11 cellular contexts compared by ENCODE assay signal in genomic region chr1:25699501-25700089, GRCh38.
DNase-seq lines count a peak whose midpoint lies in the region; ATAC-seq and TF ChIP-seq lines count a peak whose summit lies in the region.
"Had no signal": no experiment of that assay in that cellular context is flagged by ENCODE, and none has a peak within 500 bp of the region (broad histone marks: within the 10 kb centered on the region; RNA-seq: fewer than 3 reads in every experiment).

No MANE protein-coding gene starts in this region.

- H3K27ac ChIP-seq in right atrium auricular region = peak overlapping the region; percentile 75 to 89
- peak overlapping the region; percentile 97 for H3K27ac ChIP-seq in skeletal muscle tissue (ENCODE audit: low read depth, low read length)

- H3K9ac ChIP-seq in adipocyte (ENCODE audit: low read length) (peak overlapping the region; percentile 79), skeletal muscle tissue (ENCODE audit: low read depth in 1 of 3, low read length in 3 of 3) (peak overlapping the region; percentile 63 to 84 (median 82))

- no peak for ATAC-seq in HG02623 (IDR thresholded peaks at IDR 0.05; ENCODE audit: unreplicated experiment)

- H3K4me1 ChIP-seq in adipocyte (ENCODE audit: control insufficient read depth, insufficient read depth, low read length) (peaks cover 72% of the 10 kb centered on the region), right atrium auricular region (peaks cover 0 to 95% of the 10 kb centered on the region in 2 donors), skeletal muscle tissue (ENCODE audit: control insufficient read depth in 3 of 3, insufficient read depth in 3 of 3, low read length in 3 of 3) (peaks cover 61 to 80% (median 72%) of the 10 kb centered on the region in 3 donors)

- no peaks in the 10 kb centered on the region for H3K27me3 ChIP-seq in adipocyte (replicated peaks; ENCODE audit: control insufficient read depth, insufficient read depth, low read length)
- H3K27me3 ChIP-seq in right atrium auricular region = no peaks in the 10 kb centered on the region
- no peaks in the 10 kb centered on the region for H3K27me3 ChIP-seq in skeletal muscle tissue (ENCODE audit: control insufficient read depth in 3 of 3, insufficient read depth in 3 of 3, low read length in 3 of 3)

- H3K9me3 ChIP-seq in adipocyte (ENCODE audit: control insufficient read depth, low read length) (no peaks in the 10 kb centered on the region), right atrium auricular region (no peaks in the 10 kb centered on the region), skeletal muscle tissue (ENCODE audit: control insufficient read depth in 3 of 3, low read length in 3 of 3) (no peaks in the 10 kb centered on the region)

- POLR2A ChIA-PET in GM10248 (lab: Yijun Ruan, JAX) = interaction anchor here (0.6 kb wide), 1 partner anchor 1658 kb away, joined by 7 read pairs; no protein-coding TSS in a partner anchor

- no peaks in the 10 kb centered on the region for H3K36me3 ChIP-seq in adipocyte (ENCODE audit: control insufficient read depth, insufficient read depth, low read length, severe bottlenecking)
- no peaks in the 10 kb centered on the region for H3K36me3 ChIP-seq in right atrium auricular region
- H3K36me3 ChIP-seq in skeletal muscle tissue (ENCODE audit: control insufficient read depth in 3 of 3, insufficient read depth in 3 of 3, low read length in 3 of 3) = no peaks in the 10 kb centered on the region

- peak overlapping the region; percentile 55 for H3K4me3 ChIP-seq in adipocyte (ENCODE audit: low read length)
- no peak overlapping the region for H3K4me3 ChIP-seq in right atrium auricular region
- H3K4me3 ChIP-seq in skeletal muscle tissue (ENCODE audit: low read length in 3 of 3) = peak overlapping the region; percentile 24 to 58 (median 53)

- CTCF ChIA-PET in GM10248 (lab: Yijun Ruan, JAX) = interaction anchor here (1.4 kb wide), 1 partner anchor 14 kb away, joined by 4 read pairs; no protein-coding TSS in a partner anchor

- peak; percentile 11 for DNase-seq in GM10248 (ENCODE audit: extremely low spot score)
- DNase-seq in adipocyte (ENCODE audit: low read depth) = no peak
- DNase-seq in right atrium auricular region (ENCODE audit: low spot score) = no peak
- no peak for DNase-seq in NCI-H526 (lab: John Stamatoyannopoulos, UW)
- no peak for DNase-seq in NCI-H1417 treated with DMSO at 0.1 percent for 48 hours (lab: John Stamatoyannopoulos, UW)
- DNase-seq in NCI-H187 (lab: John Stamatoyannopoulos, UW) = no peak
- DNase-seq: COR-L47; NCI-H345; stimulated activated naive CD4-positive, alpha-beta T cell treated with Interleukin-2 at 50 U/mL for 16 hours had no signal

- TF ChIP-seq CTCF in GM10248 (IDR thresholded peaks at IDR 0.05; ENCODE audit: control extremely low read depth, extremely low read depth, low read depth, missing control alignments) = no peak
- TF ChIP-seq CTCF in right atrium auricular region (IDR thresholded peaks at IDR 0.05) = no peak

Comparison
In these comparisons a context has a peak if more than half of its experiments do, and no peak if none do; other contexts are left out.
1. H3K4me3 ChIP-seq: peak in adipocyte (single experiment) and skeletal muscle tissue (3 of 3); none in right atrium auricular region (0 of 2).